Comparison of ENCODE assay signal across 25 cellular contexts in genomic region chr1:105270966-105271365, GRCh38.
DNase-seq lines count a peak whose midpoint lies in the region; ATAC-seq and TF ChIP-seq lines count a peak whose summit lies in the region.
"Had no signal": no experiment of that assay in that cellular context is flagged by ENCODE, and none has a peak within 500 bp of the region (broad histone marks: within the 10 kb centered on the region; RNA-seq: fewer than 3 reads in every experiment).

No MANE protein-coding gene starts in this region.

- H2AFZ ChIP-seq in PC-9 (peak overlapping the region; percentile 0; the same call in 1 of the 2 replicates), SK-N-SH (ENCODE audit: low read depth) (no peak overlapping the region), SU-DHL-6 (ENCODE audit: low read depth, low read length, severe bottlenecking) (peak overlapping the region; percentile 82)

- 8% methylated on average over 2 of the region's 2 CpGs for WGBS in SK-N-SH (ENCODE audit: low lambda C conversion rate)

- CTCF ChIA-PET in PC-9 (lab: Charles Lee) (no interaction called here), SK-N-SH (lab: Yijun Ruan, JAX) (no interaction called here)
- CTCF ChIA-PET in activated CD4-positive, alpha-beta T cell treated with anti-CD3 and anti-CD28 coated beads for 36 hours (lab: Charles Lee): no interaction called here

- H3F3A ChIP-seq in PC-9 (ENCODE audit: insufficient read depth, low read depth) (no peaks in the 10 kb centered on the region), SK-N-SH (replicated peaks; ENCODE audit: insufficient read depth) (no peaks in the 10 kb centered on the region), SU-DHL-6 (ENCODE audit: insufficient read depth) (no peaks in the 10 kb centered on the region)

- H3K4me2 ChIP-seq in PC-9: no peak overlapping the region
- no peak overlapping the region for H3K4me2 ChIP-seq in SK-N-SH
- H3K4me2 ChIP-seq in SU-DHL-6 (ENCODE audit: low read depth, low read length, poor library complexity, severe bottlenecking): no peak overlapping the region
- H3K4me2 ChIP-seq: BLaER1 had no signal

- TF ChIP-seq CTCF in PC-9 (conservative IDR thresholded peaks at IDR 0.05) (no peak), SK-N-SH (IDR thresholded peaks at IDR 0.05) (no peak), SU-DHL-6 (IDR thresholded peaks at IDR 0.05; ENCODE audit: insufficient read depth, low read length, poor library complexity, severe bottlenecking) (no peak)

- H3K27ac ChIP-seq in PC-9 (no peak overlapping the region), SK-N-SH (ENCODE audit: low read depth in 2 of 2, low read length in 1 of 2) (no peak overlapping the region), SU-DHL-6 (ENCODE audit: low read depth, low read length) (no peak overlapping the region)
- H3K27ac ChIP-seq: BLaER1 had no signal

- H3K27me3 ChIP-seq in PC-9 (ENCODE audit: insufficient read depth, low read depth): no peaks in the 10 kb centered on the region
- H3K27me3 ChIP-seq in SK-N-SH (ENCODE audit: insufficient read depth): no peaks in the 10 kb centered on the region
- H3K27me3 ChIP-seq in SU-DHL-6 (ENCODE audit: low read length): no peaks in the 10 kb centered on the region
- H3K27me3 ChIP-seq: BE2C, BLaER1 had no signal

- H3K9ac ChIP-seq in SK-N-SH (no peak overlapping the region), SU-DHL-6 (ENCODE audit: low read length) (no peak overlapping the region)
- H3K9ac ChIP-seq: BLaER1 had no signal

- no peak for ATAC-seq in activated CD4-positive, alpha-beta T cell treated with anti-CD3 and anti-CD28 coated beads for 36 hours
- ATAC-seq in T-helper 17 cell: no peak
- ATAC-seq: GM12878 had no signal

- no peak overlapping the region for H3K27ac Mint-ChIP-seq in activated CD4-positive, alpha-beta T cell treated with anti-CD3 and anti-CD28 coated beads for 36 hours
- H3K27ac Mint-ChIP-seq in T-helper 17 cell: no peak overlapping the region
- H3K27ac Mint-ChIP-seq: CD14-positive monocyte; CD4-positive, alpha-beta memory T cell; CD4-positive, CD25-positive, alpha-beta regulatory T cell; CD8-positive, alpha-beta memory T cell had no signal

- POLR2A ChIA-PET in PC-9 (lab: Charles Lee; ENCODE audit: unreplicated experiment): no interaction called here
- POLR2A ChIA-PET in SK-N-SH (lab: Yijun Ruan, JAX): no interaction called here
- POLR2A ChIA-PET in activated CD4-positive, alpha-beta T cell treated with anti-CD3 and anti-CD28 coated beads for 36 hours (lab: Charles Lee): no interaction called here

- H3K9me3 ChIP-seq in PC-9 (ENCODE audit: insufficient read depth, low read depth) (no peaks in the 10 kb centered on the region), SK-N-SH (no peaks in the 10 kb centered on the region), SU-DHL-6 (ENCODE audit: insufficient read depth, low read length) (no peaks in the 10 kb centered on the region), T-helper 17 cell (ENCODE audit: control insufficient read depth, low read length, poor library complexity, severe bottlenecking) (no peaks in the 10 kb centered on the region)
- H3K9me3 ChIP-seq: BE2C, BLaER1 had no signal

- H3K4me3 Mint-ChIP-seq in activated CD4-positive, alpha-beta T cell treated with anti-CD3 and anti-CD28 coated beads for 36 hours: no peak overlapping the region
- H3K4me3 Mint-ChIP-seq in T-helper 17 cell: no peak overlapping the region
- H3K4me3 Mint-ChIP-seq: CD14-positive monocyte; CD4-positive, alpha-beta memory T cell; CD4-positive, CD25-positive, alpha-beta regulatory T cell; CD8-positive, alpha-beta memory T cell had no signal

- DNase-seq in PC-9 (no peak), SK-N-SH (no peak), NCI-H2171 treated with DMSO at 0.1 percent for 48 hours (lab: John Stamatoyannopoulos, UW) (no peak), T-helper 17 cell (no peak)
- DNase-seq in activated CD4-positive, CD25-positive, alpha-beta regulatory T cell (lab: John Stamatoyannopoulos, UW): no peak
- DNase-seq in activated CD4-positive, alpha-beta T cell treated with anti-CD3 and anti-CD28 coated beads for 36 hours: no peak
- DNase-seq: 8988T; ACHN; BE2C; C1 segment of cervical spinal cord; CD4-positive, alpha-beta memory T cell; CD4-positive, CD25-positive, alpha-beta regulatory T cell; CD8-positive, alpha-beta memory T cell; COR-L47; DMS 273 treated with DMSO at 0.1 percent for 48 hours; DMS153; DMS53; DMS79; DND-41; EL; GDM1 had no signal

- H3K79me2 ChIP-seq in PC-9 (ENCODE audit: low read depth): no peaks in the 10 kb centered on the region
- no peaks in the 10 kb centered on the region for H3K79me2 ChIP-seq in SK-N-SH (ENCODE audit: insufficient read depth)
- H3K79me2 ChIP-seq in SU-DHL-6 (ENCODE audit: insufficient read depth, low read length): no peaks in the 10 kb centered on the region

- 0 out of 2 replicates have a peak, but pooled peaks cover 3% of the 10 kb centered on the region for H3K9me2 ChIP-seq in PC-9 (ENCODE audit: insufficient read depth)
- H3K9me2 ChIP-seq in SK-N-SH: no peaks in the 10 kb centered on the region
- H3K9me2 ChIP-seq in SU-DHL-6 (replicated peaks; ENCODE audit: insufficient read depth, low read length): no peaks in the 10 kb centered on the region

- TF ChIP-seq EP300 in SK-N-SH (IDR thresholded peaks at IDR 0.05; ENCODE audit: borderline replicate concordance in 1 of 2, low read depth in 1 of 2, low read length in 1 of 2): peak in 1 of 2 experiments; percentile 68; a peak in 1 of 4 replicates

- peaks cover 21% of the 10 kb centered on the region for H3K9me3 Mint-ChIP-seq in activated CD4-positive, alpha-beta T cell treated with anti-CD3 and anti-CD28 coated beads for 36 hours (ENCODE audit: low read depth)

- H3K4me1 ChIP-seq in PC-9 (replicated peaks; ENCODE audit: insufficient read depth) (no peaks in the 10 kb centered on the region), SK-N-SH (ENCODE audit: control insufficient read depth in 1 of 2, insufficient read depth in 2 of 2, low read depth in 1 of 2, low read length in 1 of 2) (no peaks in the 10 kb centered on the region)
- H3K4me1 ChIP-seq: BE2C had no signal

- H4K20me1 ChIP-seq in PC-9 (ENCODE audit: insufficient read depth) (no peaks in the 10 kb centered on the region), SK-N-SH (ENCODE audit: insufficient read depth) (no peaks in the 10 kb centered on the region), SU-DHL-6 (ENCODE audit: low read depth, low read length) (no peaks in the 10 kb centered on the region)
- H4K20me1 ChIP-seq: BLaER1 had no signal

- H3K27me3 Mint-ChIP-seq in activated CD4-positive, alpha-beta T cell treated with anti-CD3 and anti-CD28 coated beads for 36 hours: no peaks in the 10 kb centered on the region
- H3K27me3 Mint-ChIP-seq in T-helper 17 cell: no peaks in the 10 kb centered on the region
- H3K27me3 Mint-ChIP-seq: CD4-positive, alpha-beta memory T cell; CD4-positive, CD25-positive, alpha-beta regulatory T cell; CD8-positive, alpha-beta memory T cell had no signal

- H3K4me1 Mint-ChIP-seq in activated CD4-positive, alpha-beta T cell treated with anti-CD3 and anti-CD28 coated beads for 36 hours: no peaks in the 10 kb centered on the region
- no peaks in the 10 kb centered on the region for H3K4me1 Mint-ChIP-seq in T-helper 17 cell
- H3K4me1 Mint-ChIP-seq: CD14-positive monocyte; CD4-positive, alpha-beta memory T cell; CD8-positive, alpha-beta memory T cell had no signal

- no peak; the same call in 1 of the 2 replicates for TF ChIP-seq RAD21 in SK-N-SH (IDR thresholded peaks at IDR 0.05; ENCODE audit: low read length)

- no peaks in the 10 kb centered on the region for H3K36me3 ChIP-seq in PC-9 (ENCODE audit: low read depth)
- no peaks in the 10 kb centered on the region for H3K36me3 ChIP-seq in SK-N-SH (replicated peaks in 1 of 2; ENCODE audit: control insufficient read depth in 1 of 2, insufficient read depth in 2 of 2, low read length in 1 of 2)
- no peaks in the 10 kb centered on the region for H3K36me3 ChIP-seq in SU-DHL-6 (ENCODE audit: low read length)
- H3K36me3 ChIP-seq: BE2C, BLaER1 had no signal

- BruUV-seq in PC-9 (replicated peaks; lab: Mats Ljungman, UMichigan): no TSS peak

- no peaks in the 10 kb centered on the region for H3K36me3 Mint-ChIP-seq in activated CD4-positive, alpha-beta T cell treated with anti-CD3 and anti-CD28 coated beads for 36 hours (ENCODE audit: low read depth)
- no peaks in the 10 kb centered on the region for H3K36me3 Mint-ChIP-seq in T-helper 17 cell (ENCODE audit: low read depth)
- H3K36me3 Mint-ChIP-seq: CD14-positive monocyte; CD4-positive, alpha-beta memory T cell; CD4-positive, CD25-positive, alpha-beta regulatory T cell; CD8-positive, alpha-beta memory T cell had no signal

- intact Hi-C loops in PC-9 (cut with micrococcal nuclease; ENCODE audit: unreplicated experiment): no loop called here
- intact Hi-C loops in activated CD4-positive, alpha-beta T cell treated with anti-CD3 and anti-CD28 coated beads for 36 hours (cut with DNase I, micrococcal nuclease): no loop called here

- no peak overlapping the region for H3K4me3 ChIP-seq in PC-9
- no peak overlapping the region for H3K4me3 ChIP-seq in SK-N-SH (ENCODE audit: low read depth in 2 of 2, low read length in 1 of 2)
- H3K4me3 ChIP-seq in SU-DHL-6 (ENCODE audit: insufficient read depth, low read length, poor library complexity, severe bottlenecking): no peak overlapping the region
- H3K4me3 ChIP-seq: BLaER1, GM12878 had no signal

TF ChIP-seq in SK-N-SH, 30 proteins besides CTCF, POLR2A, EP300 and RAD21:
- TF ChIP-seq GATA2 (CRISPR knock-in tag; IDR thresholded peaks at IDR 0.05): peak; percentile 91
- TF ChIP-seq IRF3 (IDR thresholded peaks at IDR 0.05; ENCODE audit: low read depth, low read length): no peak
- TF ChIP-seq EZH2phosphoT487 (IDR thresholded peaks at IDR 0.05; ENCODE audit: borderline replicate concordance, low read depth): no peak
